In genomic region chr12:2541805-2542204, GRCh38 we compare ENCODE assay signal across 28 cellular contexts.
"Had no signal": no experiment of that assay in that cellular context is flagged by ENCODE, and none has a peak within 500 bp of the region (broad histone marks: within the 10 kb centered on the region; RNA-seq: fewer than 3 reads in every experiment).

No MANE protein-coding gene starts in this region.

- H3K4me3 Mint-ChIP-seq: naive B cell; natural killer cell; nephron progenitor cell; stimulated activated memory B cell treated with anti-CD40 and anti-IgM and Interleukin-4, amounts not matched to agents 10 μg/mL and 1 μg/mL and 100 μg/mL, for 72 hours had no signal

- H3K9me3 ChIP-seq: left lung, lower lobe of right lung, ovary, prostate gland, right lobe of liver, stomach, testis, thyroid gland, transverse colon, upper lobe of left lung had no signal

- H3K36me3 ChIP-seq: left lung, lower lobe of right lung, ovary, prostate gland, right lobe of liver, thyroid gland, transverse colon, upper lobe of left lung had no signal

- H3K9me3 Mint-ChIP-seq: naive B cell; natural killer cell; nephron progenitor cell; stimulated activated memory B cell treated with anti-CD40 and anti-IgM and Interleukin-4, amounts not matched to agents 10 μg/mL and 1 μg/mL and 100 μg/mL, for 72 hours had no signal

- H3K36me3 Mint-ChIP-seq: naive B cell; natural killer cell; stimulated activated memory B cell treated with anti-CD40 and anti-IgM and Interleukin-4, amounts not matched to agents 10 μg/mL and 1 μg/mL and 100 μg/mL, for 72 hours had no signal

- H3K27ac Mint-ChIP-seq: naive B cell; natural killer cell; stimulated activated memory B cell treated with anti-CD40 and anti-IgM and Interleukin-4, amounts not matched to agents 10 μg/mL and 1 μg/mL and 100 μg/mL, for 72 hours had no signal

- H3K4me1 ChIP-seq: left lung, lower lobe of right lung, right lobe of liver, stomach, testis, thyroid gland had no signal

- H3K4me1 Mint-ChIP-seq: naive B cell; natural killer cell; nephron progenitor cell; stimulated activated memory B cell treated with anti-CD40 and anti-IgM and Interleukin-4, amounts not matched to agents 10 μg/mL and 1 μg/mL and 100 μg/mL, for 72 hours had no signal

- H3K4me3 ChIP-seq: left lung, lower lobe of right lung, ovary, prostate gland, right lobe of liver, smooth muscle cell, stomach, testis, thyroid gland, transverse colon, upper lobe of left lung had no signal

- ATAC-seq: left colon; left lung; lower lobe of right lung; natural killer cell; stimulated activated memory B cell treated with anti-CD40 and anti-IgM and Interleukin-4, amounts not matched to agents 10 μg/mL and 1 μg/mL and 100 μg/mL, for 72 hours; stimulated activated naive CD8-positive, alpha-beta T cell treated with anti-CD3 and anti-CD28 coated beads, Interleukin-15, Interleukin-2, amounts not matched to agents 100 U/mL and 50 U/mL, for 24 hours had no signal

- DNase-seq: head of caudate nucleus; hippocampal formation; left colon; left lung; lower lobe of right lung; mammary epithelial cell; mesenchymal stem cell; naive B cell; natural killer cell; nephron progenitor cell; ovary; retina; right lobe of liver; stimulated activated CD4-positive, alpha-beta T cell treated with anti-CD3 and anti-CD28 coated beads, Interleukin-1b, Interleukin-23, amount 100 ng/mL, for 48 hours; stimulated activated CD4-positive, alpha-beta T cell treated with anti-CD3 and anti-CD28 coated beads, Interleukin-2, amount 100 ng/mL, for 48 hours; stimulated activated CD4-positive, alpha-beta T cell treated with anti-CD3 and anti-CD28 coated beads, Interleukin-4, amount 100 ng/mL, for 4 hours; stimulated activated CD8-positive, alpha-beta memory T cell treated with anti-CD3 and anti-CD28 coated beads, Interleukin-4, amount 100 ng/mL, for 48 hours; stimulated activated naive CD8-positive, alpha-beta T cell treated with anti-CD3 and anti-CD28 coated beads, Interleukin-15, Interleukin-2, amounts not matched to agents 100 U/mL and 50 U/mL, for 24 hours; stomach; testis; thyroid gland; transverse colon; upper lobe of left lung had no signal

- H3K27ac ChIP-seq: left lung, lower lobe of right lung, ovary, prostate gland, right lobe of liver, stomach, testis, transverse colon, upper lobe of left lung had no signal

- FAIRE-seq: keratinocyte, urothelium cell line had no signal
